In the genomic region with DNA sequence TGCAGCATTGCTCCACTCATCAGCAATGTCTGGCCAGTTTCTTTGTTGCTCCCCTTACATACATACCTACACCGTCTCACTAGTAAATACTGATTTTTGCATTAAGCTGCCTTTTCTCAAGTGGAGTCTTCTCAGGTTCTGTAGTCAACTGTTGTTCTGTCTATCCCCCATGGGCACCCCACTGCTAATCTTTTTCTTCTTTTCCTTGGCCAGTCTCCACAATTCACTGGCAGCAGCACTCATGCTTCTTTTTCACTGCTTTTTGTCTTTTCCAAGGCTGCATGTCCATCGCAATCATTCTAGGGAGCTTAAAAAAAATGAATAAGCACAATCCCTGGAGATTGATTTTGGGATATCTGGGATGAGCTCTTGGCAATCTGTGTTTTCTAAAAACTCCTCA, we compare ENCODE assay signal across 25 cellular contexts. TPM values are rescaled to one million over a fixed set of nuclear protein-coding genes. Genes with fewer than 3 reads are reported as not detected.
"Had no signal": no experiment of that assay in that cellular context is flagged by ENCODE, and none has a peak within 500 bp of the region (broad histone marks: within the 10 kb centered on the region; RNA-seq: fewer than 3 reads in every experiment).

No MANE protein-coding gene starts in this region.

- H3K9me3 ChIP-seq: esophagus muscularis mucosa, lower lobe of right lung, thoracic aorta, upper lobe of right lung had no signal

- H3K36me3 Mint-ChIP-seq: natural killer cell treated with Interleukin-12 subunit alpha and Interleukin-12 subunit beta and Interleukin-15 and Interleukin-18, amount 100 ng/mL, for 72 hours had no signal

- H3K27ac Mint-ChIP-seq: activated CD4-positive, alpha-beta T cell treated with anti-CD3 and anti-CD28 coated beads for 36 hours; activated naive CD4-positive, alpha-beta T cell treated with anti-CD3 and anti-CD28 coated beads, Interleukin-2, amount 50 U/mL, for 24 hours; mesothelial cell of epicardium; natural killer cell treated with Interleukin-12 subunit alpha and Interleukin-12 subunit beta and Interleukin-15 and Interleukin-18, amount 100 ng/mL, for 72 hours; stimulated activated memory B cell treated with anti-CD40 and anti-IgM and Interleukin-4, amounts not matched to agents 10 μg/mL and 1 μg/mL and 100 μg/mL, for 72 hours; T-cell; WTC11 had no signal

- H3K27ac ChIP-seq: esophagus muscularis mucosa, lower lobe of right lung, thoracic aorta, upper lobe of right lung had no signal

- DNase-seq: activated CD4-positive, alpha-beta T cell treated with anti-CD3 and anti-CD28 coated beads for 36 hours; activated CD4-positive, alpha-beta T cell treated with anti-CD3 and anti-CD28 coated beads, Interleukin-2, amount 50 U/mL, for 48 hours; activated gamma-delta T cell; amniotic stem cell; dermis blood vessel endothelial cell; effector memory CD4-positive, alpha-beta T cell; left cardiac atrium; lower lobe of right lung; nucleus accumbens; stimulated activated CD4-positive, alpha-beta T cell treated with anti-CD3 and anti-CD28 coated beads, Interleukin-4, amount 100 ng/mL, for 4 hours; T-cell; upper lobe of right lung had no signal

- H3K4me1 ChIP-seq: upper lobe of right lung had no signal

- H3K36me3 ChIP-seq: lower lobe of right lung, thoracic aorta, upper lobe of right lung had no signal

- H3K9me3 Mint-ChIP-seq: activated naive CD4-positive, alpha-beta T cell treated with anti-CD3 and anti-CD28 coated beads, Interleukin-2, amount 50 U/mL, for 24 hours; mesothelial cell of epicardium; natural killer cell treated with Interleukin-12 subunit alpha and Interleukin-12 subunit beta and Interleukin-15 and Interleukin-18, amount 100 ng/mL, for 72 hours; stimulated activated memory B cell treated with anti-CD40 and anti-IgM and Interleukin-4, amounts not matched to agents 10 μg/mL and 1 μg/mL and 100 μg/mL, for 72 hours; T-cell had no signal

- H3K4me3 ChIP-seq: esophagus muscularis mucosa, lower lobe of right lung, smooth muscle cell, thoracic aorta, upper lobe of right lung had no signal

- H3K27me3 Mint-ChIP-seq: activated CD4-positive, alpha-beta T cell treated with anti-CD3 and anti-CD28 coated beads for 36 hours; activated naive CD4-positive, alpha-beta T cell treated with anti-CD3 and anti-CD28 coated beads, Interleukin-2, amount 50 U/mL, for 24 hours; natural killer cell treated with Interleukin-12 subunit alpha and Interleukin-12 subunit beta and Interleukin-15 and Interleukin-18, amount 100 ng/mL, for 72 hours; stimulated activated memory B cell treated with anti-CD40 and anti-IgM and Interleukin-4, amounts not matched to agents 10 μg/mL and 1 μg/mL and 100 μg/mL, for 72 hours; T-cell had no signal

- H3K27me3 ChIP-seq: esophagus muscularis mucosa, upper lobe of right lung had no signal

- ATAC-seq: activated CD4-positive, alpha-beta T cell treated with anti-CD3 and anti-CD28 coated beads for 36 hours; left cardiac atrium; lower lobe of right lung; natural killer cell treated with Interleukin-12 subunit alpha and Interleukin-12 subunit beta and Interleukin-15 and Interleukin-18, amount 100 ng/mL, for 72 hours; SK-N-SH treated with all-trans-retinoic acid at 6 μM for 48 hours; T-cell; upper lobe of right lung; WTC11 had no signal

- H3K4me2 ChIP-seq: smooth muscle cell had no signal

- H3K4me3 Mint-ChIP-seq: activated CD4-positive, alpha-beta T cell treated with anti-CD3 and anti-CD28 coated beads for 36 hours; activated naive CD4-positive, alpha-beta T cell treated with anti-CD3 and anti-CD28 coated beads, Interleukin-2, amount 50 U/mL, for 24 hours; mesothelial cell of epicardium; natural killer cell treated with Interleukin-12 subunit alpha and Interleukin-12 subunit beta and Interleukin-15 and Interleukin-18, amount 100 ng/mL, for 72 hours; stimulated activated memory B cell treated with anti-CD40 and anti-IgM and Interleukin-4, amounts not matched to agents 10 μg/mL and 1 μg/mL and 100 μg/mL, for 72 hours; T-cell; WTC11 had no signal

RNA-seq across cellular contexts. Expression of a gene that starts 10.3 kb away (rescaled TPM):
- total RNA-seq: activated CD4-positive, alpha-beta T cell treated with anti-CD3 and anti-CD28 coated beads for 36 hours; bronchial epithelial cell; cerebellum; endothelial cell of umbilical vein; fibroblast of villous mesenchyme; natural killer cell treated with Interleukin-12 subunit alpha and Interleukin-12 subunit beta and Interleukin-15 and Interleukin-18, amount 100 ng/mL, for 72 hours; thoracic aorta; WTC11 had no signal
- polyA plus RNA-seq: endothelial cell of umbilical vein, smooth muscle cell had no signal
